In the genomic region with DNA sequence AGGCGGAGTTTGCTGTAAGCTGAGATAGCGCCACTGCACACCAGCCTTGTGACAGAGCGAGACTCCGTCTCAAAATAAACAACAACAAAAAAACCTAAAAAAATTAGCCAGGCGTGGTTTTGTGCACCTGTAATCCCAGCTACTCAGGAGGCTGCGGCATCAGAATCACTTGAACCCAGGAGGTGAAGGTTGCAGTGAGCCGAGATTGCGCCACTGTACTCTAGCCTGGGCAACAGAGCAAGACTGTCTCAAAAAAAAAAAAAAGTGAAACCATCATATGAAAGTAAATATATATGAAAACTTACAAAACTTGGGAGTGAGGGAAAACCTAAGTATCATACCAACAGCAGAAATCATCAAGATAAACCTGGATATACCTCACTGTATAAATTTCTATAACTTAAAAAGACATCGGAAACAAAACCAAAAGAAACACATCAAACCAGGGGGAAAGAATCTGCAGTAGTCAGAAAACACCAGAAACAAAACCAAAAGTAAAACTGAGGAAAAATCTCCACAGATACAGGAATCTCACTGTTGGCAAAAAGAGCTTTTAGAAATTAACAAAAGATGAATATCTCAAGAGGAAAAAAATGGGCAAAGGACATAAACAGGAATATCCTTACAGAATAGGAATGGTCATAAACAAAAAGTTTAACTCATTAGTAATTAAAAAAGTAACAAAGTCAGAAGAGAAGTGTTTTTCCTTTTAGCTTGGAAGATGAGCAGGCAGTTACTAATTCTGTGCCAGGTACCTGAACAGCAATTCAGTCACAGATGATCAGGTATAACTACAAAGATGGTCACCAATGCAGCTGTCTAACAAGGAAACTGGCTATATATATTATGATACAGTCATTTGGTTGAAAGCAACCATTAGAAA, we compare ENCODE assay signal across 13 cellular contexts. TPM values are rescaled to one million over a fixed set of nuclear protein-coding genes. Genes with fewer than 3 reads are reported as not detected.
DNase-seq lines count a peak whose midpoint lies in the region; ATAC-seq and TF ChIP-seq lines count a peak whose summit lies in the region.
"Had no signal": no experiment of that assay in that cellular context is flagged by ENCODE, and none has a peak within 500 bp of the region (broad histone marks: within the 10 kb centered on the region; RNA-seq: fewer than 3 reads in every experiment).

No MANE protein-coding gene starts in this region.

- intact Hi-C loops in MCF 10A (cut with micrococcal nuclease), result no loop called here
- intact Hi-C loops in breast epithelium (cut with DNase I; ENCODE audit: low total_unique reads), result no loop called here

- no peaks in the 10 kb centered on the region for H3K79me2 ChIP-seq in KMS-11 (ENCODE audit: insufficient read depth, low read depth)

- H3K27ac Mint-ChIP-seq in MCF 10A (ENCODE audit: low read depth, unreplicated experiment), result peak overlapping the region; percentile 57
- peak overlapping the region in 1 of 2 donors; percentile 9 for H3K27ac Mint-ChIP-seq in effector memory CD8-positive, alpha-beta T cell

- no peak for TF ChIP-seq CTCF in MCF 10A (IDR thresholded peaks at IDR 0.05; ENCODE audit: unreplicated experiment)
- no peak for TF ChIP-seq CTCF in breast epithelium (IDR thresholded peaks at IDR 0.05)
- no peak for TF ChIP-seq CTCF in KMS-11 (conservative IDR thresholded peaks at IDR 0.05; ENCODE audit: low read depth, low read length)

- no TSS peak for BruUV-seq in MCF 10A (replicated peaks; lab: Mats Ljungman, UMichigan)

- peak overlapping the region; percentile 7; the same call in 1 of the 2 replicates for H3K4me2 ChIP-seq in KMS-11
- H3K4me2 ChIP-seq: SK-N-SH had no signal

- H3K4me1 ChIP-seq in breast epithelium, result peaks cover 0 to 3% of the 10 kb centered on the region in 2 donors
- H3K4me1 ChIP-seq in KMS-11 (ENCODE audit: low read depth, poor library complexity, severe bottlenecking), result peaks cover 9% of the 10 kb centered on the region

- H3K4me1 Mint-ChIP-seq in MCF 10A (ENCODE audit: insufficient read depth, unreplicated experiment), result no peaks in the 10 kb centered on the region
- H3K4me1 Mint-ChIP-seq in effector memory CD8-positive, alpha-beta T cell (ENCODE audit: low read depth in 2 of 2), result peaks cover 5 to 7% of the 10 kb centered on the region in 2 donors

- H4K20me1 ChIP-seq in KMS-11 (ENCODE audit: insufficient read depth), result no peaks in the 10 kb centered on the region

- no peak for TF ChIP-seq POLR2A in breast epithelium (IDR thresholded peaks at IDR 0.05)

- no peaks in the 10 kb centered on the region for H3K9me3 ChIP-seq in breast epithelium
- H3K9me3 ChIP-seq: mucosa of descending colon, SK-N-SH had no signal

- no peak overlapping the region for H3K9ac ChIP-seq in KMS-11
- H3K9ac ChIP-seq: SK-N-SH had no signal

- no peaks in the 10 kb centered on the region for H3K27me3 Mint-ChIP-seq in MCF 10A (ENCODE audit: insufficient read depth, unreplicated experiment)
- H3K27me3 Mint-ChIP-seq in effector memory CD8-positive, alpha-beta T cell, result peaks cover 53 to 61% of the 10 kb centered on the region in 2 donors

- no peaks in the 10 kb centered on the region for H3K27me3 ChIP-seq in breast epithelium
- no peaks in the 10 kb centered on the region; the same call in 1 of the 2 replicates for H3K27me3 ChIP-seq in KMS-11 (ENCODE audit: insufficient read depth, low read depth)

- DNase-seq in MCF 10A (ENCODE audit: unreplicated experiment), result no peak
- no peak for DNase-seq in breast epithelium (ENCODE audit: low spot score in 2 of 2)
- no peak for DNase-seq in effector memory CD8-positive, alpha-beta T cell
- no peak for DNase-seq in NCI-H774 (lab: John Stamatoyannopoulos, UW)
- no peak for DNase-seq in occipital lobe (lab: John Stamatoyannopoulos, UW)
- DNase-seq: AML-193; mucosa of descending colon; retina; SK-N-SH; stimulated activated CD4-positive, alpha-beta T cell treated with anti-CD3 and anti-CD28 coated beads, Interleukin-4, amount 100 ng/mL, for 4 hours had no signal

- no peak overlapping the region for H3K4me3 ChIP-seq in breast epithelium
- no peak overlapping the region for H3K4me3 ChIP-seq in KMS-11 (IDR thresholded peaks at IDR 0.05; ENCODE audit: insufficient read depth, low read depth, low read length)
- H3K4me3 ChIP-seq: mucosa of descending colon had no signal

- POLR2A ChIA-PET in MCF 10A (lab: Yijun Ruan, JAX), result interaction anchor here (0.7 to 1.3 kb wide), 4 partner anchors 8 to 73 kb away, joined by 3 to 5 read pairs (median 4); no protein-coding TSS in a partner anchor

- no peaks in the 10 kb centered on the region for H3K36me3 ChIP-seq in breast epithelium
- H3K36me3 ChIP-seq in KMS-11 (ENCODE audit: insufficient read depth), result no peaks in the 10 kb centered on the region

- H3K36me3 Mint-ChIP-seq in MCF 10A (ENCODE audit: insufficient read depth, unreplicated experiment), result peaks cover 54% of the 10 kb centered on the region
- H3K36me3 Mint-ChIP-seq in effector memory CD8-positive, alpha-beta T cell (ENCODE audit: insufficient read depth), result no peaks in the 10 kb centered on the region

- no peak for ATAC-seq in effector memory CD8-positive, alpha-beta T cell (replicated peaks)
- ATAC-seq in GM21526 (IDR thresholded peaks at IDR 0.05; ENCODE audit: low FRiP score, unreplicated experiment) (no peak), GM19023 (IDR thresholded peaks at IDR 0.05; ENCODE audit: unreplicated experiment) (no peak)
- ATAC-seq: mucosa of descending colon had no signal

- H3K9me3 Mint-ChIP-seq in MCF 10A (ENCODE audit: unreplicated experiment), result no peaks in the 10 kb centered on the region
- H3K9me3 Mint-ChIP-seq in effector memory CD8-positive, alpha-beta T cell, result no peaks in the 10 kb centered on the region

- H2AFZ ChIP-seq in KMS-11 (ENCODE audit: low read depth), result no peak overlapping the region

- H3K4me3 Mint-ChIP-seq in MCF 10A (ENCODE audit: unreplicated experiment), result no peak overlapping the region
- peak overlapping the region; percentile 16 to 61 for H3K4me3 Mint-ChIP-seq in effector memory CD8-positive, alpha-beta T cell

- H3K27ac ChIP-seq in breast epithelium (no peak overlapping the region), KMS-11 (no peak overlapping the region)

- CTCF ChIA-PET in MCF 10A (lab: Yijun Ruan, JAX), result interaction anchor here (0.6 to 0.9 kb wide), 4 partner anchors 10 to 174 kb away, joined by 3 to 5 read pairs (median 4); no protein-coding TSS in a partner anchor

RNA-seq across cellular contexts. Expression of gene ETV5, which starts 41.3 kb away (rescaled TPM):
- 93.0 and 101 TPM in 2 replicates for total RNA-seq in MCF 10A (2022)
- total RNA-seq in breast epithelium, result 10 to 100 TPM in 2 of 3 donors, 1 to 10 TPM in 1; 9.1 to 19.0 (median 16.1) TPM
- total RNA-seq in occipital lobe, result 46.2 TPM
